ENCODE assay signal across 12 cellular contexts in the genomic region with DNA sequence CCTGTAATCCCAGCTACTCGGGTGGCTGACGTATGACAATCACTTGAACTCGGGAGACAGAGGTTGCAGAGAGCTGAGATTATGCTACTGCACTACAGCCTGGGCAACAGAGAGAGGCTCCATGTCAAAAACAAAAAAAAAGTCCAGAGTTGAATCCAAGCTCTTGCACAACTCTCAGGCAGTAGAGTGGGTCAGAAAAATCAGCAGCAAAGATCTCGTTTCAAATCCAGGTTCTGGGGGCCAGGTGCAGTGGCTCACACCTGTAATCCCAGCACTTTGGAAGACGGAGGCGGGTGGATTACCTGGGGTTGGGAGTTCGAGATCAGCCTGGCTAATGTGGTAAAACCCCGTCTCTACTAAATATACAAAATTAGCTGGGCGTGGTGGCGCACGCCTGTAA. TPM values are rescaled to one million over a fixed set of nuclear protein-coding genes. Genes with fewer than 3 reads are reported as not detected.
DNase-seq lines count a peak whose midpoint lies in the region; ATAC-seq and TF ChIP-seq lines count a peak whose summit lies in the region.
"Had no signal": no experiment of that assay in that cellular context is flagged by ENCODE, and none has a peak within 500 bp of the region (broad histone marks: within the 10 kb centered on the region; RNA-seq: fewer than 3 reads in every experiment).

No MANE protein-coding gene starts in this region.

- no peak for TF ChIP-seq CTCF in coronary artery (IDR thresholded peaks at IDR 0.05)

- H3K36me3 Mint-ChIP-seq in naive B cell, result no peaks in the 10 kb centered on the region
- H3K36me3 Mint-ChIP-seq in activated CD4-positive, alpha-beta T cell treated with anti-CD3 and anti-CD28 coated beads for 36 hours (ENCODE audit: low read depth), result no peaks in the 10 kb centered on the region
- H3K36me3 Mint-ChIP-seq: CD4-positive, CD25-positive, alpha-beta regulatory T cell had no signal

- no peaks in the 10 kb centered on the region for H3K27me3 Mint-ChIP-seq in naive B cell
- no peaks in the 10 kb centered on the region for H3K27me3 Mint-ChIP-seq in activated CD4-positive, alpha-beta T cell treated with anti-CD3 and anti-CD28 coated beads for 36 hours
- H3K27me3 Mint-ChIP-seq: CD4-positive, CD25-positive, alpha-beta regulatory T cell had no signal

- no peak for ATAC-seq in naive B cell (ENCODE audit: low read depth in 2 of 2)
- ATAC-seq in activated CD4-positive, alpha-beta T cell treated with anti-CD3 and anti-CD28 coated beads for 36 hours, result no peak

- CTCF ChIA-PET in activated CD4-positive, alpha-beta T cell treated with anti-CD3 and anti-CD28 coated beads for 36 hours (lab: Charles Lee), result interaction anchor here (0.7 kb wide), 1 partner anchor 1542 kb away, joined by 5 read pairs; the partner anchor contains the start of gene DNAJB13

- H3K4me3 ChIP-seq in coronary artery, result no peak overlapping the region
- H3K4me3 ChIP-seq: BLaER1 treated with 17β-estradiol and CSF1 and Interleukin-3, amounts not matched to agents 10 nM and 100 nM had no signal

- no peaks in the 10 kb centered on the region for H3K9me3 Mint-ChIP-seq in naive B cell
- no peaks in the 10 kb centered on the region for H3K9me3 Mint-ChIP-seq in activated CD4-positive, alpha-beta T cell treated with anti-CD3 and anti-CD28 coated beads for 36 hours (ENCODE audit: low read depth)
- H3K9me3 Mint-ChIP-seq: CD4-positive, CD25-positive, alpha-beta regulatory T cell had no signal

- POLR2A ChIA-PET in activated CD4-positive, alpha-beta T cell treated with anti-CD3 and anti-CD28 coated beads for 36 hours (lab: Charles Lee), result no interaction called here

- peaks cover 32 to 51% (median 37%) of the 10 kb centered on the region in 3 donors for H3K4me1 Mint-ChIP-seq in naive B cell
- H3K4me1 Mint-ChIP-seq in activated CD4-positive, alpha-beta T cell treated with anti-CD3 and anti-CD28 coated beads for 36 hours, result peaks cover 17% of the 10 kb centered on the region

- peak overlapping the region in 4 of 6 donors; percentile 54 to 82 (median 70) for H3K27ac Mint-ChIP-seq in naive B cell
- no peak overlapping the region for H3K27ac Mint-ChIP-seq in activated CD4-positive, alpha-beta T cell treated with anti-CD3 and anti-CD28 coated beads for 36 hours

- no peak overlapping the region for H3K27ac ChIP-seq in coronary artery

- no peak overlapping the region for H3K4me3 Mint-ChIP-seq in naive B cell
- no peak overlapping the region for H3K4me3 Mint-ChIP-seq in activated CD4-positive, alpha-beta T cell treated with anti-CD3 and anti-CD28 coated beads for 36 hours
- H3K4me3 Mint-ChIP-seq: CD4-positive, CD25-positive, alpha-beta regulatory T cell had no signal

- intact Hi-C loops in activated CD4-positive, alpha-beta T cell treated with anti-CD3 and anti-CD28 coated beads for 36 hours (cut with DNase I, micrococcal nuclease), result no loop called here

- peak; percentile 6 for DNase-seq in activated CD8-positive, alpha-beta memory T cell treated with anti-CD3 and anti-CD28 coated beads, Interleukin-2, amount 50 U/mL, for 48 hours
- DNase-seq in activated CD8-positive, alpha-beta memory T cell treated with anti-CD3 and anti-CD28 coated beads, Interleukin-2, amount 50 U/mL, for 4 hours, result no peak
- DNase-seq in coronary artery (ENCODE audit: low spot score) (peak; percentile 54), naive B cell (no peak), DMS114 treated with DMSO at 0.1 percent for 48 hours (lab: John Stamatoyannopoulos, UW; ENCODE audit: unreplicated experiment) (no peak), kidney tubule cell (ENCODE audit: low spot score) (no peak)
- DNase-seq in activated CD4-positive, alpha-beta T cell treated with anti-CD3 and anti-CD28 coated beads for 36 hours, result no peak
- DNase-seq: 8988T; AML-193; CD4-positive, CD25-positive, alpha-beta regulatory T cell; H7 had no signal

RNA-seq across cellular contexts. Expression of gene CLPB, which starts 24.9 kb away (rescaled TPM):
- polyA plus RNA-seq in naive B cell (ENCODE audit: low read depth in 6 of 6), result 1 to 10 TPM; 4.1 to 8.6 (median 6.8) TPM
- 10 to 100 TPM; 35.8 to 40.2 TPM for total RNA-seq in activated CD4-positive, alpha-beta T cell treated with anti-CD3 and anti-CD28 coated beads for 36 hours

Comparison
In these comparisons a context has a peak if more than half of its experiments do, and no peak if none do; other contexts are left out.
1. DNase-seq: peak in activated CD8-positive, alpha-beta memory T cell treated with anti-CD3 and anti-CD28 coated beads, Interleukin-2, amount 50 U/mL, for 48 hours (single experiment) and coronary artery (single experiment); none in activated CD8-positive, alpha-beta memory T cell treated with anti-CD3 and anti-CD28 coated beads, Interleukin-2, amount 50 U/mL, for 4 hours (single experiment), naive B cell (single experiment), DMS114 treated with DMSO at 0.1 percent for 48 hours (single experiment), kidney tubule cell (single experiment) and activated CD4-positive, alpha-beta T cell treated with anti-CD3 and anti-CD28 coated beads for 36 hours (single experiment).